ENCODE assay signal across 8 cellular contexts in the genomic region with DNA sequence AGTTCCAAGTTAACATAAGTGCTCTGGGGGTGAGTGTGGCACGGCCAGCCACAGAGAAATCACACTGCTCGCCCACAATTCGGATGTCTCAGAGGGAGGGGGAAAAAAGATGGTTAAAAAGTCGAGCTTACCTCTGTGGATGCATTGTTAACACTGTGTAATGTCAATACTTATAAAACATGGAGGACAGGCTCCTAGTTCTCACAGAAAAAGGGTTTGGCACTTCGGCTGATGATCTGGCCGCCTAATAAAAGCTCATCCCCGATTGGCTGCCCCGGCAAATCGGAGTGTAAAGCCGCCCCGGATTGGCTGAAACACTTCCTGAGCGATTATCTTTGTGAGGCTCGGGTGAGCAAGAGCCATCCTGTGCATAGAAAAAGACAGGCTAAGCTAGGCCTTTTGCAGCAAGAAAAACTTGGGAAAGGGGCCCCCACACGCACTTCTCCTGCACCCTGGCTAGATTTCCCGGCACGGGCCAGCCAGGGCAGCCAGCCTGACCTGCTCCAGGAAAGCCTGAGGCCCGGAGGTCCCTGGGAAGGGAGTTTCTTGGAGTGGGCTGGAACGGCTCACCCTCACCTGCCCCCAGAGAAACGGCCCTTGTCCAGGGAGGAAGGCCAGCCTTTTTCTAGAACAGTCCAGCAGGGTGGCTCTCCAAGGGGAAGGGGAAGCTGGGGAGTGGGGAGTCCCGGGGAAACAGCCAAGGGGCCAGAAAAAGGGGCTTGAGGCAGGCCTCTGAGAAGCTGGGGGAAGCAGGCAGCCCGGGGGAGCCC. TPM values are rescaled to one million over a fixed set of nuclear protein-coding genes. Genes with fewer than 3 reads are reported as not detected.
A peak's percentile ranks its signal among the peaks of the same experiment; 100 is the strongest.
DNase-seq lines count a peak whose midpoint lies in the region; ATAC-seq and TF ChIP-seq lines count a peak whose summit lies in the region.

A gene (minus strand): TSS at position 174 of the 770 bp plus-strand sequence. CDS start 29 bp downstream, at position 145.

- DNase-seq in GM04504 (ENCODE audit: low read depth) (peak; percentile 89), NCI-H2029 treated with DMSO at 0.1 percent for 48 hours (lab: John Stamatoyannopoulos, UW) (peak; percentile 79), amniotic stem cell (lab: John Stamatoyannopoulos, UW) (peak; percentile 61), heart right ventricle (peak; percentile 86 to 89), prostate gland (ENCODE audit: low spot score) (peak; percentile 94), upper lobe of right lung (peak; percentile 92)

- H3K4me1 ChIP-seq in heart right ventricle, result peaks cover 69 to 100% (median 100%) of the 10 kb centered on the region in 9 donors
- H3K4me1 ChIP-seq in prostate gland (replicated peaks), result peaks cover 75% of the 10 kb centered on the region
- H3K4me1 ChIP-seq in upper lobe of right lung, result peaks cover 100% of the 10 kb centered on the region

- H3K27ac ChIP-seq in heart right ventricle (peak within 1 kb of the TSS; percentile 97 to 99 (median 98)), prostate gland (peak within 1 kb of the TSS; percentile 99), upper lobe of right lung (peak within 1 kb of the TSS; percentile 98)

- H3K36me3 ChIP-seq in heart right ventricle, result no peaks in the 10 kb centered on the region
- no peaks in the 10 kb centered on the region for H3K36me3 ChIP-seq in prostate gland
- H3K36me3 ChIP-seq in upper lobe of right lung, result no peaks in the 10 kb centered on the region

- intact Hi-C loops in T-helper 2 cell treated with Interferon-gamma antibody and Interleukin-4, amounts not matched to agents 100 ng/mL and 5 ng/mL, for 36 hours (cut with micrococcal nuclease), result loop anchor here (1.0 to 5.0 kb wide), 5 partner anchors 24 to 256 kb away; no protein-coding TSS in a partner anchor
- intact Hi-C loops in heart right ventricle (cut with DNase I) (loop anchor here in 3 of 10 donors (2.0 to 5.0 kb wide), 3 partner anchors 38 to 84 kb away; no protein-coding TSS in a partner anchor), prostate gland (cut with DNase I) (loop anchor here (5.0 kb wide), 1 partner anchor 79 kb away; no protein-coding TSS in a partner anchor), upper lobe of right lung (cut with DNase I) (loop anchor here (5.0 kb wide), 1 partner anchor 39 kb away; no protein-coding TSS in a partner anchor)

- TF ChIP-seq CTCF in heart right ventricle (IDR thresholded peaks at IDR 0.05) (no peak), prostate gland (IDR thresholded peaks at IDR 0.05) (no peak), upper lobe of right lung (IDR thresholded peaks at IDR 0.05) (no peak)

- no peak for TF ChIP-seq POLR2A in prostate gland (IDR thresholded peaks at IDR 0.05)

- H3K27me3 ChIP-seq in heart right ventricle (no peaks in the 10 kb centered on the region), prostate gland (replicated peaks; ENCODE audit: insufficient read depth) (no peaks in the 10 kb centered on the region), upper lobe of right lung (no peaks in the 10 kb centered on the region)

- 5 to 6% methylated on average over 21 of the region's 21 CpGs for WGBS in heart right ventricle, 2 donors
- 4% methylated on average over 21 of the region's 21 CpGs for WGBS in prostate gland

- peak within 1 kb of the TSS in 6 of 10 donors; percentile 7 to 39 (median 16) for H3K4me3 ChIP-seq in heart right ventricle
- no peak within 1 kb of the TSS for H3K4me3 ChIP-seq in prostate gland
- H3K4me3 ChIP-seq in upper lobe of right lung, result peak within 1 kb of the TSS; percentile 37

- H3K9me3 ChIP-seq in heart right ventricle (no peaks in the 10 kb centered on the region), prostate gland (no peaks in the 10 kb centered on the region), upper lobe of right lung (no peaks in the 10 kb centered on the region)

- ATAC-seq in HG02798 (IDR thresholded peaks at IDR 0.05; ENCODE audit: poor library complexity, unreplicated experiment), result peak; percentile 69
- peak; percentile 45 to 73 (median 64) for ATAC-seq in heart right ventricle
- peak; percentile 64 for ATAC-seq in upper lobe of right lung

RNA-seq across cellular contexts. Expression of the gene that starts here (rescaled TPM):
- total RNA-seq in T-helper 2 cell treated with Interferon-gamma antibody and Interleukin-4, amounts not matched to agents 100 ng/mL and 5 ng/mL, for 36 hours, result 47.0 and 50.0 TPM in 2 replicates
- total RNA-seq in heart right ventricle, result 10 to 100 TPM; 22.0 to 39.0 (median 29.0) TPM
- 10 to 100 TPM in 1 of 2 donors, 1 to 10 TPM in 1; 6.4 to 22.5 TPM for polyA plus RNA-seq in heart right ventricle
- 10 to 100 TPM; 19.9 to 70.9 TPM for total RNA-seq in prostate gland
- total RNA-seq in upper lobe of right lung, result 45.7 TPM

Comparison
In these comparisons a context has a peak if more than half of its experiments do, and no peak if none do; other contexts are left out.
1. H3K4me3 ChIP-seq: peak in heart right ventricle (6 of 10) and upper lobe of right lung (single experiment); none in prostate gland (0 of 2).
2. Peak in every context shown above with its lines, with median percentiles within 50 percentile points of each other: DNase-seq, ATAC-seq and H3K27ac ChIP-seq.